ENCODE assay signal across 11 cellular contexts in genomic region chr19:35205733-35206323, GRCh38. TPM values are rescaled to one million over a fixed set of nuclear protein-coding genes. Genes with fewer than 3 reads are reported as not detected.
A peak's percentile ranks its signal among the peaks of the same experiment; 100 is the strongest.
DNase-seq lines count a peak whose midpoint lies in the region; ATAC-seq, FAIRE-seq and TF ChIP-seq lines count a peak whose summit lies in the region.
"Had no signal": no experiment of that assay in that cellular context is flagged by ENCODE, and none has a peak within 500 bp of the region (broad histone marks: within the 10 kb centered on the region; RNA-seq: fewer than 3 reads in every experiment).

No MANE protein-coding gene starts in this region.

- H3K36me3 Mint-ChIP-seq in memory B cell, result peaks cover 2% of the 10 kb centered on the region

- DNase-seq in GM12892 (ENCODE audit: insufficient read length), result no peak
- no peak for DNase-seq in Peyer's patch
- DNase-seq in memory B cell (ENCODE audit: low spot score in 2 of 2), result no peak
- DNase-seq in foreskin melanocyte, result no peak
- no peak for DNase-seq in HepG2 (ENCODE audit: low spot score)
- no peak for DNase-seq in MG63
- DNase-seq: left ventricle myocardium superior had no signal

- H3K4me3 Mint-ChIP-seq in memory B cell, result peak overlapping the region; percentile 62

- FAIRE-seq in GM12892 (lab: Jason Lieb, UNC), result peak; percentile 57
- FAIRE-seq in HepG2 (lab: Jason Lieb, UNC), result no peak
- FAIRE-seq: bronchial epithelial cell had no signal

- TF ChIP-seq CTCF in Peyer's patch (IDR thresholded peaks at IDR 0.05), result no peak
- no peak for TF ChIP-seq CTCF in HepG2 (CRISPR knock-in tag; IDR thresholded peaks at IDR 0.05)

- BruUV-seq in HepG2 (replicated peaks; lab: Mats Ljungman, UMichigan), result no TSS peak

- no peak overlapping the region for H3K4me2 ChIP-seq in HepG2 (ENCODE audit: low read depth, low read length)

- H3K36me3 ChIP-seq in Peyer's patch, result no peaks in the 10 kb centered on the region
- no peaks in the 10 kb centered on the region for H3K36me3 ChIP-seq in HepG2 (replicated peaks in 1 of 2; ENCODE audit: control insufficient read depth in 1 of 2, insufficient read depth in 2 of 2, low read length in 2 of 2)
- H3K36me3 ChIP-seq in MG63, result no peaks in the 10 kb centered on the region

- H3K9ac ChIP-seq in HepG2 (ENCODE audit: insufficient read depth, low read depth, low read length), result no peak overlapping the region

- no peaks in the 10 kb centered on the region for H3K79me2 ChIP-seq in HepG2 (ENCODE audit: insufficient read depth, low read length)

- H3K27me3 ChIP-seq in Peyer's patch (no peaks in the 10 kb centered on the region), HepG2 (ENCODE audit: control insufficient read depth in 1 of 2, insufficient read depth in 2 of 2, low read length in 2 of 2) (peaks cover 0 to 1% of the 10 kb centered on the region in 2 experiments; a peak in 3 of 5 replicates), MG63 (no peaks in the 10 kb centered on the region)

- no peak for TF ChIP-seq EP300 in HepG2 (IDR thresholded peaks at IDR 0.05; ENCODE audit: low read depth in 2 of 2, low read length in 2 of 2)
- no peak for TF ChIP-seq EP300 in HepG2 (CRISPR knock-in tag; IDR thresholded peaks at IDR 0.05; ENCODE audit: borderline replicate concordance)

- H3K4me3 ChIP-seq in Peyer's patch, result no peak overlapping the region
- no peak overlapping the region for H3K4me3 ChIP-seq in HepG2 (replicated peaks in 1 of 3; ENCODE audit: insufficient read depth in 1 of 3, low read depth in 2 of 3, low read length in 3 of 3)
- no peak overlapping the region for H3K4me3 ChIP-seq in MG63

- H3K9me3 ChIP-seq in Peyer's patch (no peaks in the 10 kb centered on the region), HepG2 (ENCODE audit: low read length) (no peaks in the 10 kb centered on the region), MG63 (no peaks in the 10 kb centered on the region)

- TF ChIP-seq POLR2A in GM12892 (IDR thresholded peaks at IDR 0.05; ENCODE audit: low read depth, low read length) (no peak), Peyer's patch (IDR thresholded peaks at IDR 0.05) (no peak), HepG2 (IDR thresholded peaks at IDR 0.05; ENCODE audit: insufficient read depth in 1 of 2, low read depth in 2 of 2, low read length in 2 of 2) (no peak)

- H3K4me1 Mint-ChIP-seq in memory B cell, result peaks cover 39% of the 10 kb centered on the region

- in situ Hi-C loops in HepG2 (cut with HindIII; ENCODE audit: extremely low pct_ligation_motif_present, low pct_unique_long_range_greater_than_20kb), result no loop called here

- H3K27ac ChIP-seq in Peyer's patch, result peak overlapping the region; percentile 28 to 87 (median 78)
- H3K27ac ChIP-seq in HepG2 (ENCODE audit: extremely low read length, insufficient read depth, low read length), result no peak overlapping the region

- H3K4me1 ChIP-seq in Peyer's patch (peaks cover 0 to 27% (median 9%) of the 10 kb centered on the region in 4 donors), HepG2 (ENCODE audit: insufficient read depth, low read length) (peaks cover 2% of the 10 kb centered on the region)

- CTCF ChIA-PET in HepG2 (lab: Yijun Ruan, JAX; ENCODE audit: low intra/inter-chr PET ratio, low total read pairs), result no interaction called here

- 26% methylated on average over 6 of the region's 6 CpGs for WGBS in HepG2 (ENCODE audit: low lambda C conversion rate)

- TF ChIP-seq RAD21 in HepG2 (CRISPR knock-in tag; IDR thresholded peaks at IDR 0.05), result no peak

- H4K20me1 ChIP-seq in HepG2 (ENCODE audit: insufficient read depth, low read length), result no peaks in the 10 kb centered on the region

- intact Hi-C loops in HepG2 (cut with micrococcal nuclease; ENCODE audit: unreplicated experiment), result no loop called here

- H3K9me3 Mint-ChIP-seq in memory B cell, result no peaks in the 10 kb centered on the region

- no peaks in the 10 kb centered on the region for H3K27me3 Mint-ChIP-seq in memory B cell

- ATAC-seq in GM21447 (IDR thresholded peaks at IDR 0.05; ENCODE audit: unreplicated experiment) (peak; percentile 25), memory B cell (ENCODE audit: low read depth) (no peak), HepG2 (no peak), HG02610 (IDR thresholded peaks at IDR 0.05; ENCODE audit: unreplicated experiment) (no peak)

- H2AFZ ChIP-seq in HepG2 (ENCODE audit: low read length), result no peak overlapping the region

- H3K27ac Mint-ChIP-seq in memory B cell, result peak overlapping the region; percentile 97

- POLR2A ChIA-PET in HepG2 (lab: Yijun Ruan, JAX), result no interaction called here

RNA-seq across cellular contexts. Expression of gene FAM187B, which starts 22.7 kb away (rescaled TPM):
- polyA plus RNA-seq in GM12892 (2012; ENCODE audit: missing spikeins), result not detected
- total RNA-seq in Peyer's patch, result not detected
- total RNA-seq in HepG2 (2016; rRNA removed; fragmentation: Illumina TruSeq; extraction: Trizol), result not detected in 2 replicates
- not detected in 2 replicates for total RNA-seq in HepG2 (2016; cell fraction: cytosol; rRNA removed; fragmentation: Illumina TruSeq; extraction: Trizol; ENCODE audit: low read depth)
- total RNA-seq in HepG2 (2016; cell fraction: insoluble cytoplasmic fraction; rRNA removed; fragmentation: Illumina TruSeq; extraction: Trizol), result not detected in 2 replicates
- total RNA-seq in HepG2 (2016; cell fraction: membrane; rRNA removed; fragmentation: Illumina TruSeq; extraction: Trizol), result not detected in 2 replicates
- not detected in 2 replicates for total RNA-seq in HepG2 (2016; cell fraction: nucleus; rRNA removed; fragmentation: Illumina TruSeq; extraction: Trizol)
- polyA plus RNA-seq in HepG2 (2011; rRNA removed), result not detected in 2 replicates
- polyA plus RNA-seq in HepG2 (2011; cell fraction: cytosol; rRNA removed), result not detected in 2 replicates
- polyA plus RNA-seq in HepG2 (2011; cell fraction: nucleus; rRNA removed), result not detected in 2 replicates
- polyA plus RNA-seq in HepG2 (2012), result not detected in 2 replicates
- polyA plus RNA-seq in HepG2 (2016; cell fraction: cytosol; fragmentation: Illumina TruSeq; extraction: Trizol; ENCODE audit: low read depth), result not detected in 2 replicates
- not detected in 2 replicates for polyA plus RNA-seq in HepG2 (2016; cell fraction: insoluble cytoplasmic fraction; fragmentation: Illumina TruSeq; extraction: Trizol; ENCODE audit: low read depth)
- polyA plus RNA-seq in HepG2 (2016; cell fraction: membrane; fragmentation: Illumina TruSeq; extraction: Trizol; ENCODE audit: low read depth), result not detected in 2 replicates
- polyA plus RNA-seq in HepG2 (2016; cell fraction: nucleus; fragmentation: Illumina TruSeq; extraction: Trizol; ENCODE audit: insufficient read depth, low read depth), result not detected in 2 replicates
- polyA minus RNA-seq in HepG2 (2011; rRNA and poly(A)+ RNA removed; ENCODE audit: low replicate concordance), result not detected in 2 replicates
- not detected in 2 replicates for polyA minus RNA-seq in HepG2 (2011; cell fraction: cytosol; rRNA and poly(A)+ RNA removed)
- polyA minus RNA-seq in HepG2 (2011; cell fraction: nucleus; rRNA and poly(A)+ RNA removed), result not detected in 2 replicates
- total RNA-seq in MG63 (2014; rRNA removed; shearing (Covaris generic); ENCODE audit: low replicate concordance), result not detected in 2 replicates
- total RNA-seq: bronchial epithelial cell, left ventricle myocardium superior, pulmonary artery endothelial cell had no signal

RNA-seq across cellular contexts. Expression of gene LSR, which starts 43.0 kb away (rescaled TPM):
- polyA plus RNA-seq in GM12892 (2012; ENCODE audit: missing spikeins), result 12.7 TPM
- total RNA-seq in Peyer's patch, result 100 to 1,000 TPM in 3 of 4 donors, 10 to 100 TPM in 1; 28.9 to 214 (median 188) TPM
- total RNA-seq in HepG2 (2016; rRNA removed; fragmentation: Illumina TruSeq; extraction: Trizol), result 14.2 and 29.2 TPM in 2 replicates
- total RNA-seq in HepG2 (2016; cell fraction: cytosol; rRNA removed; fragmentation: Illumina TruSeq; extraction: Trizol; ENCODE audit: low read depth), result 8.7 and 9.3 TPM in 2 replicates
- 15.3 and 31.4 TPM in 2 replicates for total RNA-seq in HepG2 (2016; cell fraction: insoluble cytoplasmic fraction; rRNA removed; fragmentation: Illumina TruSeq; extraction: Trizol)
- 15.2 and 21.9 TPM in 2 replicates for total RNA-seq in HepG2 (2016; cell fraction: membrane; rRNA removed; fragmentation: Illumina TruSeq; extraction: Trizol)
- 43.9 and 48.2 TPM in 2 replicates for total RNA-seq in HepG2 (2016; cell fraction: nucleus; rRNA removed; fragmentation: Illumina TruSeq; extraction: Trizol)
- 79.2 and 111 TPM in 2 replicates for polyA plus RNA-seq in HepG2 (2011; rRNA removed)
- polyA plus RNA-seq in HepG2 (2011; cell fraction: cytosol; rRNA removed), result 44.4 and 71.0 TPM in 2 replicates
- polyA plus RNA-seq in HepG2 (2011; cell fraction: nucleus; rRNA removed), result 93.8 and 94.9 TPM in 2 replicates
- 67.7 and 97.6 TPM in 2 replicates for polyA plus RNA-seq in HepG2 (2012)
- 15.7 and 17.3 TPM in 2 replicates for polyA plus RNA-seq in HepG2 (2016; cell fraction: cytosol; fragmentation: Illumina TruSeq; extraction: Trizol; ENCODE audit: low read depth)
- polyA plus RNA-seq in HepG2 (2016; cell fraction: insoluble cytoplasmic fraction; fragmentation: Illumina TruSeq; extraction: Trizol; ENCODE audit: low read depth), result 25.8 and 27.8 TPM in 2 replicates
- polyA plus RNA-seq in HepG2 (2016; cell fraction: membrane; fragmentation: Illumina TruSeq; extraction: Trizol; ENCODE audit: low read depth), result 21.9 and 23.9 TPM in 2 replicates
- 110 and 128 TPM in 2 replicates for polyA plus RNA-seq in HepG2 (2016; cell fraction: nucleus; fragmentation: Illumina TruSeq; extraction: Trizol; ENCODE audit: insufficient read depth, low read depth)
- polyA minus RNA-seq in HepG2 (2011; rRNA and poly(A)+ RNA removed; ENCODE audit: low replicate concordance), result 87.8 and 296 TPM in 2 replicates
- polyA minus RNA-seq in HepG2 (2011; cell fraction: cytosol; rRNA and poly(A)+ RNA removed), result 103 and 111 TPM in 2 replicates
- polyA minus RNA-seq in HepG2 (2011; cell fraction: nucleus; rRNA and poly(A)+ RNA removed), result 64.0 and 64.9 TPM in 2 replicates
- total RNA-seq in MG63 (2014; rRNA removed; shearing (Covaris generic); ENCODE audit: low replicate concordance), result 0.33 TPM in 1 of 2 replicates, not detected in the other

RNA-seq across cellular contexts. Expression of gene FXYD5, which starts 51.3 kb away (rescaled TPM):
- polyA plus RNA-seq in GM12892 (2012; ENCODE audit: missing spikeins), result 48.8 TPM
- total RNA-seq in Peyer's patch (10 to 100 TPM in 3 of 4 donors, 1 to 10 TPM in 1; 6.0 to 67.7 (median 22.2) TPM), HepG2 (2016; rRNA removed; fragmentation: Illumina TruSeq; extraction: Trizol) (not detected in 2 replicates)
- total RNA-seq in HepG2 (2016; cell fraction: cytosol; rRNA removed; fragmentation: Illumina TruSeq; extraction: Trizol; ENCODE audit: low read depth), result not detected in 2 replicates
- not detected in 2 replicates for total RNA-seq in HepG2 (2016; cell fraction: insoluble cytoplasmic fraction; rRNA removed; fragmentation: Illumina TruSeq; extraction: Trizol)
- not detected in 2 replicates for total RNA-seq in HepG2 (2016; cell fraction: membrane; rRNA removed; fragmentation: Illumina TruSeq; extraction: Trizol)
- not detected in 2 replicates for total RNA-seq in HepG2 (2016; cell fraction: nucleus; rRNA removed; fragmentation: Illumina TruSeq; extraction: Trizol)
- polyA plus RNA-seq in HepG2 (2011; rRNA removed), result 0.65 and 0.91 TPM in 2 replicates
- polyA plus RNA-seq in HepG2 (2011; cell fraction: cytosol; rRNA removed), result 1.2 TPM in 2 replicates
- polyA plus RNA-seq in HepG2 (2011; cell fraction: nucleus; rRNA removed), result 0.64 and 1.2 TPM in 2 replicates
- 1.1 and 2.2 TPM in 2 replicates for polyA plus RNA-seq in HepG2 (2012)
- 0.53 and 0.72 TPM in 2 replicates for polyA plus RNA-seq in HepG2 (2016; cell fraction: cytosol; fragmentation: Illumina TruSeq; extraction: Trizol; ENCODE audit: low read depth)
- polyA plus RNA-seq in HepG2 (2016; cell fraction: insoluble cytoplasmic fraction; fragmentation: Illumina TruSeq; extraction: Trizol; ENCODE audit: low read depth), result 0.29 TPM in 1 of 2 replicates, not detected in the other
- 0.47 TPM in 1 of 2 replicates, not detected in the other for polyA plus RNA-seq in HepG2 (2016; cell fraction: membrane; fragmentation: Illumina TruSeq; extraction: Trizol; ENCODE audit: low read depth)
- 0.89 TPM in 1 of 2 replicates, not detected in the other for polyA plus RNA-seq in HepG2 (2016; cell fraction: nucleus; fragmentation: Illumina TruSeq; extraction: Trizol; ENCODE audit: insufficient read depth, low read depth)
- polyA minus RNA-seq in HepG2 (2011; rRNA and poly(A)+ RNA removed; ENCODE audit: low replicate concordance), result 0.60 and 172 TPM in 2 replicates
- polyA minus RNA-seq in HepG2 (2011; cell fraction: cytosol; rRNA and poly(A)+ RNA removed), result not detected in 2 replicates
- polyA minus RNA-seq in HepG2 (2011; cell fraction: nucleus; rRNA and poly(A)+ RNA removed), result not detected in 2 replicates
- total RNA-seq in MG63 (2014; rRNA removed; shearing (Covaris generic); ENCODE audit: low replicate concordance), result 28.9 and 59.7 TPM in 2 replicates

Comparison
In these comparisons a context has a peak if more than half of its experiments do, and no peak if none do; other contexts are left out.
1. RNA of gene FXYD5, which starts 51.3 kb away (total RNA-seq): 28.9 to 59.7 TPM in MG63 and 6.0 to 67.7 TPM in Peyer's patch; not detected in HepG2; every median in the first group is over 4 times any median in the second.